8 cellular contexts compared by ENCODE assay signal in genomic region chr16:30092373-30093010, GRCh38. TPM values are rescaled to one million over a fixed set of nuclear protein-coding genes. Genes with fewer than 3 reads are reported as not detected.
DNase-seq lines count a peak whose midpoint lies in the region; ATAC-seq and TF ChIP-seq lines count a peak whose summit lies in the region.

No MANE protein-coding gene starts in this region.

- ATAC-seq in GM19455 (IDR thresholded peaks at IDR 0.05; ENCODE audit: unreplicated experiment) (peak; percentile 41), PC-3 (no peak; the same call in 1 of the 2 replicates)

- H3K9me3 ChIP-seq in PC-3 (ENCODE audit: low read length): peaks cover 5% of the 10 kb centered on the region; the same call in 1 of the 2 replicates
- H3K9me3 ChIP-seq in neural cell (ENCODE audit: low read length): no peaks in the 10 kb centered on the region
- peaks cover 7% of the 10 kb centered on the region for H3K9me3 ChIP-seq in thymus (ENCODE audit: control insufficient read depth)

- 4% methylated on average over 22 of the region's 22 CpGs for whole genome bisulfite sequencing in thymus

- CTCF ChIA-PET in PC-3 (lab: Charles Lee): interaction anchor here (0.6 to 1.7 kb wide), 4 partner anchors 11 to 37 kb away, joined by 3 to 13 read pairs (median 4); no protein-coding TSS in a partner anchor

- peak overlapping the region; percentile 27; the same call in 1 of the 2 replicates for H3K27ac ChIP-seq in PC-3 (ENCODE audit: low read length)
- peak overlapping the region; percentile 31 for H3K27ac ChIP-seq in neural cell (ENCODE audit: low read length)
- H3K27ac ChIP-seq in thymus (ENCODE audit: low read depth): peak overlapping the region; percentile 93

- H3K9me2 ChIP-seq in PC-3 (replicated peaks; ENCODE audit: low read length): no peaks in the 10 kb centered on the region
- H3K9me2 ChIP-seq in neural cell (ENCODE audit: insufficient read depth, low read length): no peaks in the 10 kb centered on the region

- H3K79me2 ChIP-seq in PC-3 (ENCODE audit: low read length) (no peaks in the 10 kb centered on the region), neural cell (replicated peaks; ENCODE audit: insufficient read depth, low read length) (peaks cover 8% of the 10 kb centered on the region)

- H3F3A ChIP-seq in PC-3 (ENCODE audit: low read length, unreplicated experiment) (peaks cover 8% of the 10 kb centered on the region), neural cell (ENCODE audit: insufficient read depth, low read length, poor library complexity, severe bottlenecking) (no peaks in the 10 kb centered on the region)

- peaks cover 31% of the 10 kb centered on the region for H3K4me1 ChIP-seq in PC-3 (ENCODE audit: insufficient read depth, low read length)
- peaks cover 29% of the 10 kb centered on the region for H3K4me1 ChIP-seq in thymus (ENCODE audit: control insufficient read depth, insufficient read depth, low read length)

- H4K20me1 ChIP-seq in PC-3 (ENCODE audit: low read length) (no peaks in the 10 kb centered on the region), neural cell (ENCODE audit: insufficient read depth) (no peaks in the 10 kb centered on the region)

- BruUV-seq in PC-3 (replicated peaks; lab: Mats Ljungman, UMichigan): no TSS peak

- peak; percentile 41 for TF ChIP-seq CTCF in PC-3 (conservative IDR thresholded peaks at IDR 0.05; ENCODE audit: low read depth, low read length)
- TF ChIP-seq CTCF in foreskin fibroblast (IDR thresholded peaks at IDR 0.05; ENCODE audit: low read depth, low read length): peak; percentile 71
- no peak for TF ChIP-seq CTCF in neural cell (IDR thresholded peaks at IDR 0.05; ENCODE audit: poor library complexity, severe bottlenecking)

- H3K4me2 ChIP-seq in PC-3 (ENCODE audit: low read length) (peak overlapping the region; percentile 98), neural cell (ENCODE audit: low read length) (no peak overlapping the region)

- no peak for TF ChIP-seq EP300 in neural cell (conservative IDR thresholded peaks at IDR 0.05; ENCODE audit: poor library complexity, severe bottlenecking)

- H3K36me3 ChIP-seq in PC-3 (ENCODE audit: low read depth, low read length) (no peaks in the 10 kb centered on the region; the same call in 1 of the 2 replicates), neural cell (ENCODE audit: insufficient read depth, low read length) (no peaks in the 10 kb centered on the region), thymus (ENCODE audit: control insufficient read depth, insufficient read depth) (peaks cover 19% of the 10 kb centered on the region)

- TF ChIP-seq RAD21 in neural cell (conservative IDR thresholded peaks at IDR 0.05): no peak

- H2AFZ ChIP-seq in PC-3 (ENCODE audit: low read length) (peak overlapping the region; percentile 94), neural cell (ENCODE audit: low read depth, low read length) (peak overlapping the region; percentile 12)

- H3K9ac ChIP-seq in PC-3 (ENCODE audit: low read length) (peak overlapping the region; percentile 67), neural cell (ENCODE audit: low read length) (peak overlapping the region; percentile 48)

- H3K4me3 ChIP-seq in PC-3 (ENCODE audit: low read length) (peak overlapping the region; percentile 78), foreskin fibroblast (ENCODE audit: low read depth in 1 of 2, low read length in 2 of 2) (peak overlapping the region; percentile 40 to 54), neural cell (ENCODE audit: low read length) (peak overlapping the region; percentile 62), thymus (ENCODE audit: low read length) (peak overlapping the region; percentile 64)

- intact Hi-C loops in PC-3 (cut with micrococcal nuclease): no loop called here

- DNase-seq in COR-L47 (lab: John Stamatoyannopoulos, UW) (peak; percentile 7), HT1080 (ENCODE audit: low read depth) (peak; percentile 89), PC-3 (peak; percentile 45), foreskin fibroblast (peak; percentile 55 to 74)
- peak; percentile 41 for DNase-seq in activated effector memory CD4-positive, alpha-beta T cell treated with Interleukin-2 at 50 U/mL for 16 hours

- POLR2A ChIA-PET in PC-3 (lab: Charles Lee; ENCODE audit: unreplicated experiment): no interaction called here

- no peaks in the 10 kb centered on the region for H3K27me3 ChIP-seq in PC-3 (ENCODE audit: low read length)
- H3K27me3 ChIP-seq in neural cell (ENCODE audit: insufficient read depth, low read depth, low read length): no peaks in the 10 kb centered on the region
- H3K27me3 ChIP-seq in thymus (ENCODE audit: control insufficient read depth, insufficient read depth): no peaks in the 10 kb centered on the region

TF ChIP-seq in neural cell, 6 proteins besides CTCF, POLR2A, EP300 and RAD21:
- TF ChIP-seq POLR2AphosphoS5 (IDR thresholded peaks at IDR 0.05) (no peak), TAF1 (IDR thresholded peaks at IDR 0.05; ENCODE audit: low read depth) (no peak), MXI1 (conservative IDR thresholded peaks at IDR 0.05; ENCODE audit: poor library complexity, severe bottlenecking) (no peak), REST (IDR thresholded peaks at IDR 0.05; ENCODE audit: borderline replicate concordance) (no peak), SMC3 (conservative IDR thresholded peaks at IDR 0.05; ENCODE audit: poor library complexity) (no peak), EZH2 (IDR thresholded peaks at IDR 0.05; ENCODE audit: borderline replicate concordance, insufficient read depth, low read length, poor library complexity, severe bottlenecking) (no peak)

RNA-seq across cellular contexts. Expression of gene TBX6, which starts 0.8 kb away (rescaled TPM):
- total RNA-seq in HT1080 (2014; rRNA removed; shearing (Covaris generic)): 0.59 and 0.90 TPM in 2 replicates
- 0.62 and 1.2 TPM in 2 replicates for polyA plus RNA-seq in HT1080 (2015; cell fraction: cytosol; rRNA removed)
- polyA plus RNA-seq in HT1080 (2015; cell fraction: nucleus; rRNA removed): 1.5 and 2.1 TPM in 2 replicates
- 0.86 and 1.1 TPM in 2 replicates for total RNA-seq in PC-3 (2014; rRNA removed)
- polyA plus RNA-seq in neural cell (not detected in 2 replicates), thymus (2.6 TPM)
- not detected in 2 replicates for polyA minus RNA-seq in neural cell

RNA-seq across cellular contexts. Expression of gene YPEL3, which starts 3.5 kb away (rescaled TPM):
- 0.48 and 2.7 TPM in 2 replicates for total RNA-seq in HT1080 (2014; rRNA removed; shearing (Covaris generic))
- polyA plus RNA-seq in HT1080 (2015; cell fraction: cytosol; rRNA removed): 14.0 and 15.3 TPM in 2 replicates
- 11.9 and 13.0 TPM in 2 replicates for polyA plus RNA-seq in HT1080 (2015; cell fraction: nucleus; rRNA removed)
- 5.1 and 7.7 TPM in 2 replicates for total RNA-seq in PC-3 (2014; rRNA removed)
- polyA plus RNA-seq in neural cell: 76.9 and 90.1 TPM in 2 replicates
- 22.4 and 26.4 TPM in 2 replicates for polyA minus RNA-seq in neural cell
- polyA plus RNA-seq in thymus: 231 TPM

RNA-seq across cellular contexts. Expression of gene PPP4C, which starts 16.7 kb away (rescaled TPM):
- total RNA-seq in HT1080 (2014; rRNA removed; shearing (Covaris generic)): 217 and 241 TPM in 2 replicates
- polyA plus RNA-seq in HT1080 (2015; cell fraction: cytosol; rRNA removed): 142 and 181 TPM in 2 replicates
- 115 and 121 TPM in 2 replicates for polyA plus RNA-seq in HT1080 (2015; cell fraction: nucleus; rRNA removed)
- total RNA-seq in PC-3 (2014; rRNA removed): 116 and 117 TPM in 2 replicates
- 173 and 184 TPM in 2 replicates for polyA plus RNA-seq in neural cell
- polyA minus RNA-seq in neural cell: 122 and 159 TPM in 2 replicates
- polyA plus RNA-seq in thymus: 106 TPM

RNA-seq across cellular contexts. Expression of gene GDPD3, which starts 20.8 kb away (rescaled TPM):
- 0.06 and 2.1 TPM in 2 replicates for total RNA-seq in HT1080 (2014; rRNA removed; shearing (Covaris generic))
- 0.16 and 0.17 TPM in 2 replicates for polyA plus RNA-seq in HT1080 (2015; cell fraction: cytosol; rRNA removed)
- polyA plus RNA-seq in HT1080 (2015; cell fraction: nucleus; rRNA removed): 2.7 and 3.2 TPM in 2 replicates
- 2.2 and 3.4 TPM in 2 replicates for total RNA-seq in PC-3 (2014; rRNA removed)
- 2.7 and 3.6 TPM in 2 replicates for polyA plus RNA-seq in neural cell
- polyA minus RNA-seq in neural cell: 0.58 and 0.73 TPM in 2 replicates
- polyA plus RNA-seq in thymus: 24.2 TPM

RNA-seq across cellular contexts. Expression of gene ALDOA, which starts 26.9 kb away (rescaled TPM):
- 1,753 and 2,052 TPM in 2 replicates for total RNA-seq in HT1080 (2014; rRNA removed; shearing (Covaris generic))
- 2,533 and 2,552 TPM in 2 replicates for polyA plus RNA-seq in HT1080 (2015; cell fraction: cytosol; rRNA removed)
- 2,008 and 2,184 TPM in 2 replicates for polyA plus RNA-seq in HT1080 (2015; cell fraction: nucleus; rRNA removed)
- total RNA-seq in PC-3 (2014; rRNA removed): 1,859 and 2,048 TPM in 2 replicates
- polyA plus RNA-seq in neural cell: 59.3 and 71.3 TPM in 2 replicates
- polyA minus RNA-seq in neural cell: 51.3 and 54.3 TPM in 2 replicates
- 451 TPM for polyA plus RNA-seq in thymus

Comparison
In these comparisons a context has a peak if more than half of its experiments do, and no peak if none do; other contexts are left out.
1. DNase-seq: peak in every context shown above with its lines; median percentile 89 in HT1080; 64 in foreskin fibroblast; 45 in PC-3; 41 in activated effector memory CD4-positive, alpha-beta T cell treated with Interleukin-2 at 50 U/mL for 16 hours; 7 in COR-L47.
2. H3K27ac ChIP-seq: peak in every context shown above with its lines; median percentile 93 in thymus; 31 in neural cell; 27 in PC-3.